ENCODE assay signal across 1 cellular context in genomic region chr2:42135381-42136312, GRCh38.
TF ChIP-seq lines count a peak whose summit lies in the region.

No MANE protein-coding gene starts in this region.

TF ChIP-seq in HepG2, 621 proteins besides CTCF, POLR2A, EP300 and RAD21 (continued from another document and continues in another):
- TF ChIP-seq GRHL1 (CRISPR knock-in tag; conservative IDR thresholded peaks at IDR 0.05) = no peak
- TF ChIP-seq ZNF17 (CRISPR knock-in tag; IDR thresholded peaks at IDR 0.05) = no peak
- TF ChIP-seq ETV6 (CRISPR knock-in tag; conservative IDR thresholded peaks at IDR 0.05) = peak; percentile 77
- peak; percentile 4; the same call in 1 of the 2 replicates for TF ChIP-seq RARG (CRISPR knock-in tag; IDR thresholded peaks at IDR 0.05; ENCODE audit: low read depth)
- peak; percentile 98 for TF ChIP-seq MIER3 (CRISPR knock-in tag; IDR thresholded peaks at IDR 0.05; ENCODE audit: borderline replicate concordance)
- peak; percentile 88; the same call in 1 of the 2 replicates for TF ChIP-seq ZNF746 (CRISPR knock-in tag; IDR thresholded peaks at IDR 0.05)
- peak; percentile 94 for TF ChIP-seq IRF2 (CRISPR knock-in tag; IDR thresholded peaks at IDR 0.05)
- TF ChIP-seq ARID3A (IDR thresholded peaks at IDR 0.05; ENCODE audit: low read depth, low read length) = peak; percentile 86
- TF ChIP-seq ZGPAT (CRISPR knock-in tag; IDR thresholded peaks at IDR 0.05) = peak; percentile 98
- no peak for TF ChIP-seq HNRNPH1 (optimal IDR thresholded peaks at IDR 0.05; ENCODE audit: low read depth, low read length)
- TF ChIP-seq ZNF639 (CRISPR knock-in tag; conservative IDR thresholded peaks at IDR 0.05) = peak; percentile 25; the same call in 1 of the 2 replicates
- peak; percentile 96 for TF ChIP-seq DPF2 (CRISPR knock-in tag; IDR thresholded peaks at IDR 0.05; ENCODE audit: borderline replicate concordance, low read depth)
- TF ChIP-seq JUN (CRISPR knock-in tag; IDR thresholded peaks at IDR 0.05) = peak; percentile 79
- peak; percentile 64; the same call in 1 of the 2 replicates for TF ChIP-seq NR2C2 (CRISPR knock-in tag; IDR thresholded peaks at IDR 0.05; ENCODE audit: borderline replicate concordance)
- no peak for TF ChIP-seq ADNP (CRISPR knock-in tag; IDR thresholded peaks at IDR 0.05)
- peak; percentile 75; the same call in 1 of the 2 replicates for TF ChIP-seq ZFP1 (CRISPR knock-in tag; IDR thresholded peaks at IDR 0.05)
- TF ChIP-seq ZNF451 (CRISPR knock-in tag; IDR thresholded peaks at IDR 0.05) = 0 out of 2 replicates have a peak, but pooled peaks have one; percentile 22
- TF ChIP-seq ZNF619 (CRISPR knock-in tag; IDR thresholded peaks at IDR 0.05) = no peak
- no peak for TF ChIP-seq PREB (CRISPR knock-in tag; IDR thresholded peaks at IDR 0.05)
- TF ChIP-seq SRF (IDR thresholded peaks at IDR 0.05; ENCODE audit: low read depth, low read length) = no peak
- TF ChIP-seq GTF3A (CRISPR knock-in tag; conservative IDR thresholded peaks at IDR 0.05) = no peak
- TF ChIP-seq TEF (CRISPR knock-in tag; IDR thresholded peaks at IDR 0.05) = peak; percentile 81
- no peak for TF ChIP-seq KLF13 (CRISPR knock-in tag; IDR thresholded peaks at IDR 0.05)
- no peak for TF ChIP-seq PBX3 (CRISPR knock-in tag; IDR thresholded peaks at IDR 0.05; ENCODE audit: borderline replicate concordance)
- TF ChIP-seq ATF3 (CRISPR knock-in tag; IDR thresholded peaks at IDR 0.05) = peak; percentile 83
- 0 out of 2 replicates have a peak, but pooled peaks have one; percentile 37 for TF ChIP-seq KLF9 (CRISPR knock-in tag; IDR thresholded peaks at IDR 0.05; ENCODE audit: low read depth)
- TF ChIP-seq MLXIP (CRISPR knock-in tag; IDR thresholded peaks at IDR 0.05; ENCODE audit: borderline replicate concordance) = 0 out of 2 replicates have a peak, but pooled peaks have one; percentile 13
- no peak for TF ChIP-seq HDAC6 (IDR thresholded peaks at IDR 0.05; ENCODE audit: low read depth, low read length)
- no peak for TF ChIP-seq ZNF782 (CRISPR knock-in tag; IDR thresholded peaks at IDR 0.05; ENCODE audit: borderline replicate concordance)
- no peak for TF ChIP-seq ZNF224 (CRISPR knock-in tag; IDR thresholded peaks at IDR 0.05)
- TF ChIP-seq CBFB (CRISPR knock-in tag; IDR thresholded peaks at IDR 0.05) = peak; percentile 89
- TF ChIP-seq ZNF501 (CRISPR knock-in tag; IDR thresholded peaks at IDR 0.05) = peak; percentile 62; the same call in 1 of the 2 replicates
- TF ChIP-seq TBX3 (IDR thresholded peaks at IDR 0.05; ENCODE audit: borderline replicate concordance) = peak; percentile 54; the same call in 1 of the 2 replicates
- TF ChIP-seq DBP (CRISPR knock-in tag; IDR thresholded peaks at IDR 0.05; ENCODE audit: not compliant biosample characterization) = peak; percentile 28
- peak; percentile 99 for TF ChIP-seq SOX5 (CRISPR knock-in tag; IDR thresholded peaks at IDR 0.05; ENCODE audit: borderline replicate concordance)
- no peak for TF ChIP-seq SNRNP70 (IDR thresholded peaks at IDR 0.05; ENCODE audit: low read depth, low read length)
- no peak; the same call in 1 of the 2 replicates for TF ChIP-seq TMF1 (CRISPR knock-in tag; IDR thresholded peaks at IDR 0.05; ENCODE audit: low read depth)
- no peak for TF ChIP-seq ZNF616 (CRISPR knock-in tag; IDR thresholded peaks at IDR 0.05; ENCODE audit: low read depth)
- TF ChIP-seq MAF1 (CRISPR knock-in tag; IDR thresholded peaks at IDR 0.05; ENCODE audit: borderline replicate concordance) = peak; percentile 52; the same call in 1 of the 2 replicates
- TF ChIP-seq ZSCAN20 (CRISPR knock-in tag; IDR thresholded peaks at IDR 0.05; ENCODE audit: borderline replicate concordance) = no peak
- no peak for TF ChIP-seq SMARCE1 (IDR thresholded peaks at IDR 0.05; ENCODE audit: borderline replicate concordance)
- TF ChIP-seq HOXD1 (CRISPR knock-in tag; IDR thresholded peaks at IDR 0.05) = peak; percentile 96
- TF ChIP-seq SP4 (CRISPR knock-in tag; IDR thresholded peaks at IDR 0.05) = peak; percentile 52; the same call in 1 of the 2 replicates
- TF ChIP-seq POGK (CRISPR knock-in tag; conservative IDR thresholded peaks at IDR 0.05) = 0 out of 2 replicates have a peak, but pooled peaks have one; percentile 65
- TF ChIP-seq ZNF761 (CRISPR knock-in tag; conservative IDR thresholded peaks at IDR 0.05) = peak; percentile 59; the same call in 1 of the 2 replicates
- TF ChIP-seq ZFP82 (CRISPR knock-in tag; IDR thresholded peaks at IDR 0.05; ENCODE audit: borderline replicate concordance) = no peak
- no peak for TF ChIP-seq ARNT2 (CRISPR knock-in tag; IDR thresholded peaks at IDR 0.05; ENCODE audit: low read depth)
- TF ChIP-seq BRF2 (CRISPR knock-in tag; IDR thresholded peaks at IDR 0.05) = no peak
- TF ChIP-seq ZNF670 (CRISPR knock-in tag; IDR thresholded peaks at IDR 0.05; ENCODE audit: borderline replicate concordance) = peak; percentile 75; the same call in 1 of the 2 replicates
- peak; percentile 94 for TF ChIP-seq MEF2D (CRISPR knock-in tag; IDR thresholded peaks at IDR 0.05)
- peak; percentile 90; the same call in 1 of the 2 replicates for TF ChIP-seq ZSCAN29 (CRISPR knock-in tag; conservative IDR thresholded peaks at IDR 0.05)
